In the genomic region with DNA sequence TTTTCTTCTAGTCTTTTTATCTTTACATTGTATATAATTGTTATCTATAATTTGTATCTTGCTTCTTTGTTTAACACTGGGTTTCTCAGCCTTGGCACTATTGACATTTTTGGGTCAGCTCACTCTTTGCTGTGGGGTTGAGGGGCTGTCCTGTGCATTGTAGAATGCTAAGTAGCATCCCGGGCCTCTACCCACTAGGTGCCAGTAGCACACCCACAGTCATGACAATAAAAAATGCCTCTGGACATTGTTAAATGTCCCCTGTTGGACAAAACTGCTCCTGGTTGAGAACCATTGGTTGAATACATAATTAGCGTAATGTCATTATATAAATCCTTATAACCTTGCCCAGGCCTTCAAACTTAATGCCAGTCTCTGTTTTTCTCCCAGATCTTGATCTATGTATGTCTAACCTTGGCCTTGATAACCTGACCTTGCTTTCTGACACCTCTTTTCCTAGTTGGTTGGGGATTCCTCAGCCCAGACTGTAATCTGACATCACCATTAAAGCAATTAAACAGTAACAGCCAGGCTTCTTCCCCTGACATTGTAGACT, we compare ENCODE assay signal across 19 cellular contexts. TPM values are rescaled to one million over a fixed set of nuclear protein-coding genes. Genes with fewer than 3 reads are reported as not detected.
DNase-seq lines count a peak whose midpoint lies in the region; ATAC-seq and TF ChIP-seq lines count a peak whose summit lies in the region.
"Had no signal": no experiment of that assay in that cellular context is flagged by ENCODE, and none has a peak within 500 bp of the region (broad histone marks: within the 10 kb centered on the region; RNA-seq: fewer than 3 reads in every experiment).

No MANE protein-coding gene starts in this region.

- TF ChIP-seq CTCF in brain (conservative IDR thresholded peaks at IDR 0.05) (no peak), progenitor cell of endocrine pancreas (IDR thresholded peaks at IDR 0.05; ENCODE audit: unreplicated experiment) (no peak)

- ATAC-seq in GM19467 (IDR thresholded peaks at IDR 0.05; ENCODE audit: unreplicated experiment) (no peak), GM21723 (IDR thresholded peaks at IDR 0.05; ENCODE audit: unreplicated experiment) (no peak)
- ATAC-seq: A549, GM12878 had no signal

- peak overlapping the region in 1 of 5 experiments; percentile 23 for H3K4me3 Mint-ChIP-seq in brain
- H3K4me3 Mint-ChIP-seq in progenitor cell of endocrine pancreas (ENCODE audit: low read depth) = no peak overlapping the region
- H3K4me3 Mint-ChIP-seq: CD14-positive monocyte; CD4-positive, alpha-beta memory T cell; H9 had no signal

- H3K27me3 Mint-ChIP-seq in brain (peaks cover 2% of the 10 kb centered on the region), progenitor cell of endocrine pancreas (no peaks in the 10 kb centered on the region)
- H3K27me3 Mint-ChIP-seq: CD4-positive, alpha-beta memory T cell had no signal

- peak overlapping the region in 3 of 5 experiments; percentile 3 to 73 (median 60) for H3K27ac Mint-ChIP-seq in brain
- peak overlapping the region; percentile 49 for H3K27ac Mint-ChIP-seq in progenitor cell of endocrine pancreas
- H3K27ac Mint-ChIP-seq: CD14-positive monocyte; CD4-positive, alpha-beta memory T cell; H9 had no signal

- H3K36me3 Mint-ChIP-seq in brain = peaks cover 21% of the 10 kb centered on the region
- no peaks in the 10 kb centered on the region for H3K36me3 Mint-ChIP-seq in progenitor cell of endocrine pancreas (ENCODE audit: insufficient read depth)
- H3K36me3 Mint-ChIP-seq: CD14-positive monocyte; CD4-positive, alpha-beta memory T cell had no signal

- H3K9me3 Mint-ChIP-seq in brain = no peaks in the 10 kb centered on the region
- no peaks in the 10 kb centered on the region for H3K9me3 Mint-ChIP-seq in progenitor cell of endocrine pancreas (ENCODE audit: low read depth)
- H3K9me3 Mint-ChIP-seq: CD14-positive monocyte; CD4-positive, alpha-beta memory T cell; H9 had no signal

- DNase-seq in NCI-H1436 treated with DMSO at 0.1 percent for 48 hours (lab: John Stamatoyannopoulos, UW) (peak; percentile 5), NCI-H1436 (lab: John Stamatoyannopoulos, UW) (no peak), SK-N-DZ (ENCODE audit: low spot score) (peak; percentile 53), progenitor cell of endocrine pancreas (ENCODE audit: low spot score, unreplicated experiment) (no peak), SKM-1 treated with dmso at 0.1 percent for 144 hours (lab: John Stamatoyannopoulos, UW; ENCODE audit: unreplicated experiment) (no peak)
- DNase-seq: AML-193; Calu3; CD4-positive, alpha-beta memory T cell; DMS79 treated with DMSO at 0.1 percent for 48 hours; GF-D8; GOT3; H9 had no signal

- H3K4me1 Mint-ChIP-seq in brain = peaks cover 86% of the 10 kb centered on the region
- H3K4me1 Mint-ChIP-seq in progenitor cell of endocrine pancreas (ENCODE audit: low read depth) = peaks cover 20% of the 10 kb centered on the region
- H3K4me1 Mint-ChIP-seq: CD14-positive monocyte; CD4-positive, alpha-beta memory T cell had no signal

RNA-seq across cellular contexts. Expression of a gene that starts 46.1 kb away (rescaled TPM):
- polyA plus RNA-seq in SK-N-DZ (2014; cell fraction: cytosol; rRNA removed) = 12.9 and 20.8 TPM in 2 replicates
- 4.3 and 10.7 TPM in 2 replicates for polyA plus RNA-seq in SK-N-DZ (2014; cell fraction: nucleus; rRNA removed)
- 19.2 TPM for polyA plus RNA-seq in brain (ENCODE audit: insufficient read depth, low read depth, low replicate concordance)
- 145 and 171 TPM in 2 replicates for total RNA-seq in progenitor cell of endocrine pancreas
- total RNA-seq: Calu3; CD4-positive, alpha-beta memory T cell; GM12878; HT1080 had no signal
- polyA plus RNA-seq: A549; CD14-positive monocyte; CD4-positive, alpha-beta memory T cell had no signal

Comparison
In these comparisons a context has a peak if more than half of its experiments do, and no peak if none do; other contexts are left out.
1. DNase-seq: peak in NCI-H1436 treated with DMSO at 0.1 percent for 48 hours (single experiment) and SK-N-DZ (single experiment); none in NCI-H1436 (single experiment), progenitor cell of endocrine pancreas (single experiment) and SKM-1 treated with dmso at 0.1 percent for 144 hours (single experiment).